In genomic region chr1:174070614-174071013, GRCh38 we compare ENCODE assay signal across 27 cellular contexts. TPM values are rescaled to one million over a fixed set of nuclear protein-coding genes. Genes with fewer than 3 reads are reported as not detected.
A peak's percentile ranks its signal among the peaks of the same experiment; 100 is the strongest.
DNase-seq lines count a peak whose midpoint lies in the region; ATAC-seq, FAIRE-seq and TF ChIP-seq lines count a peak whose summit lies in the region.
"Had no signal": no experiment of that assay in that cellular context is flagged by ENCODE, and none has a peak within 500 bp of the region (broad histone marks: within the 10 kb centered on the region; RNA-seq: fewer than 3 reads in every experiment).

No MANE protein-coding gene starts in this region.

- no peak for TF ChIP-seq CTCF in HCT116 (IDR thresholded peaks at IDR 0.05 in 2 of 3, conservative IDR thresholded peaks at IDR 0.05 in 1 of 3; ENCODE audit: borderline replicate concordance in 1 of 3, insufficient read depth in 1 of 3, low read depth in 2 of 3, low read length in 2 of 3)
- TF ChIP-seq CTCF in HEK293 (tag by site-specific recombination; IDR thresholded peaks at IDR 0.05) = no peak

- no peak overlapping the region for H3K9ac ChIP-seq in HCT116 (ENCODE audit: low read length)
- H3K9ac ChIP-seq: BLaER1 had no signal

- no peaks in the 10 kb centered on the region for H4K20me1 ChIP-seq in HCT116 (ENCODE audit: insufficient read depth)
- H4K20me1 ChIP-seq: BLaER1 had no signal

- TF ChIP-seq RAD21 in HCT116 (IDR thresholded peaks at IDR 0.05; ENCODE audit: low read depth) = no peak

- ATAC-seq in HCT116 (no peak), GM18858 (IDR thresholded peaks at IDR 0.05; ENCODE audit: unreplicated experiment) (no peak), GM19324 (IDR thresholded peaks at IDR 0.05; ENCODE audit: low FRiP score, unreplicated experiment) (no peak)
- ATAC-seq: GM12878 had no signal

- no peaks in the 10 kb centered on the region for H3K27me3 ChIP-seq in HCT116 (ENCODE audit: insufficient read depth, low read length)
- H3K27me3 ChIP-seq: BE2C, BLaER1 had no signal

- H3K36me3 ChIP-seq in HCT116 (ENCODE audit: control insufficient read depth in 1 of 2, insufficient read depth in 2 of 2, low read length in 2 of 2) = no peaks in the 10 kb centered on the region
- H3K36me3 ChIP-seq in HEK293 (ENCODE audit: control insufficient read depth in 2 of 2, insufficient read depth in 1 of 2, low read length in 2 of 2) = no peaks in the 10 kb centered on the region
- H3K36me3 ChIP-seq: BE2C, BLaER1 had no signal

- H3K79me2 ChIP-seq in HCT116 (ENCODE audit: insufficient read depth, low read length) = no peaks in the 10 kb centered on the region

- H3K4me3 ChIP-seq in HCT116 (replicated peaks in 1 of 2; ENCODE audit: low read depth in 1 of 2, low read length in 2 of 2) = no peak overlapping the region
- no peak overlapping the region for H3K4me3 ChIP-seq in HEK293 (ENCODE audit: low read depth, low read length)
- H3K4me3 ChIP-seq: BLaER1, GM12878 had no signal

- DNase-seq in HCT116 (ENCODE audit: low read depth, low spot score) = no peak
- DNase-seq in LoVo (ENCODE audit: low spot score) = no peak
- DNase-seq: 8988T; ACHN; BE2C; C1 segment of cervical spinal cord; CD4-positive, alpha-beta memory T cell; CD4-positive, CD25-positive, alpha-beta regulatory T cell; CD8-positive, alpha-beta memory T cell; COR-L47; DMS 273 treated with DMSO at 0.1 percent for 48 hours; DMS153; DMS53; DMS79; DND-41; EL; GDM1 had no signal

- FAIRE-seq in TTC549 (lab: Jason Lieb, UNC) = peak; percentile 53
- FAIRE-seq: A204.1, GM12878, GM12892, GM18507, GM19239 had no signal

- H3K9me3 ChIP-seq in HCT116 (ENCODE audit: control insufficient read depth in 1 of 2, insufficient read depth in 1 of 2, low read depth in 1 of 2, low read length in 2 of 2) = no peaks in the 10 kb centered on the region
- H3K9me3 ChIP-seq in HEK293 (ENCODE audit: control insufficient read depth, insufficient read depth, low read depth, low read length) = no peaks in the 10 kb centered on the region
- H3K9me3 ChIP-seq: BE2C, BLaER1 had no signal

- intact Hi-C loops in HCT116 (cut with micrococcal nuclease) = loop anchor here (10.0 kb wide), 3 partner anchors 116 to 1326 kb away; partner anchors contain the start of gene KLHL20

- no peak overlapping the region for H3K4me2 ChIP-seq in HCT116 (ENCODE audit: low read length)
- H3K4me2 ChIP-seq: BLaER1 had no signal

- RAD21 ChIA-PET in HCT116 (lab: Charles Lee; ENCODE audit: low non-redundant PET in 1 of 2, low total read pairs in 2 of 2, uncharacterized antibody in 2 of 2, unreplicated experiment in 2 of 2) = no interaction called here

- peaks cover 0 to 7% of the 10 kb centered on the region in 2 experiments; a peak in 2 of 4 replicates for H3K4me1 ChIP-seq in HCT116 (ENCODE audit: control insufficient read depth in 1 of 2, insufficient read depth in 2 of 2, low read length in 2 of 2)
- no peaks in the 10 kb centered on the region for H3K4me1 ChIP-seq in HEK293 (ENCODE audit: control insufficient read depth, insufficient read depth, low read length)
- H3K4me1 ChIP-seq: BE2C had no signal

- H3K9me2 ChIP-seq in HCT116 (ENCODE audit: insufficient read depth) = no peaks in the 10 kb centered on the region

- CTCF ChIA-PET in HCT116 (lab: Charles Lee) (no interaction called here), HEK293 (lab: Yijun Ruan, JAX) (no interaction called here)

- H2AFZ ChIP-seq in HCT116 (ENCODE audit: low read depth, low read length, poor library complexity, severe bottlenecking) = peak overlapping the region; percentile 46

- no peak overlapping the region for H3K27ac ChIP-seq in HCT116 (ENCODE audit: low read depth, low read length)
- H3K27ac ChIP-seq in HEK293 (ENCODE audit: extremely low read depth, low read depth, low read length) = no peak overlapping the region
- H3K27ac ChIP-seq: BLaER1 had no signal

- no peak for TF ChIP-seq POLR2A in HCT116 (IDR thresholded peaks at IDR 0.05; ENCODE audit: borderline replicate concordance, extremely low read depth, insufficient read depth, insufficient read length)

- BruUV-seq in HCT116 (replicated peaks; lab: Mats Ljungman, UMichigan) = no TSS peak

- POLR2A ChIA-PET in HCT116 (lab: Charles Lee) (no interaction called here), HEK293 (lab: Yijun Ruan, JAX) (no interaction called here)

TF ChIP-seq in HCT116, 20 proteins besides CTCF, POLR2A, EP300 and RAD21:
- TF ChIP-seq SP1 (IDR thresholded peaks at IDR 0.05; ENCODE audit: low read depth) = no peak
- TF ChIP-seq EZH2phosphoT487 (IDR thresholded peaks at IDR 0.05; ENCODE audit: borderline replicate concordance) = no peak
- TF ChIP-seq JUND (IDR thresholded peaks at IDR 0.05) = no peak
- TF ChIP-seq SRF (IDR thresholded peaks at IDR 0.05; ENCODE audit: low read depth) = no peak
- no peak for TF ChIP-seq CEBPB (IDR thresholded peaks at IDR 0.05; ENCODE audit: low read depth)
- TF ChIP-seq ZNF274 (IDR thresholded peaks at IDR 0.05; ENCODE audit: low read depth, low read length) = no peak
- no peak for TF ChIP-seq ZFX (IDR thresholded peaks at IDR 0.05)

TF ChIP-seq in HEK293, 187 proteins besides CTCF, POLR2A, EP300 and RAD21:
- TF ChIP-seq ZNF184 (tag by site-specific recombination; IDR thresholded peaks at IDR 0.05) (no peak), ZNF639 (tag by site-specific recombination; IDR thresholded peaks at IDR 0.05) (no peak)
- TF ChIP-seq, protein P1, sequence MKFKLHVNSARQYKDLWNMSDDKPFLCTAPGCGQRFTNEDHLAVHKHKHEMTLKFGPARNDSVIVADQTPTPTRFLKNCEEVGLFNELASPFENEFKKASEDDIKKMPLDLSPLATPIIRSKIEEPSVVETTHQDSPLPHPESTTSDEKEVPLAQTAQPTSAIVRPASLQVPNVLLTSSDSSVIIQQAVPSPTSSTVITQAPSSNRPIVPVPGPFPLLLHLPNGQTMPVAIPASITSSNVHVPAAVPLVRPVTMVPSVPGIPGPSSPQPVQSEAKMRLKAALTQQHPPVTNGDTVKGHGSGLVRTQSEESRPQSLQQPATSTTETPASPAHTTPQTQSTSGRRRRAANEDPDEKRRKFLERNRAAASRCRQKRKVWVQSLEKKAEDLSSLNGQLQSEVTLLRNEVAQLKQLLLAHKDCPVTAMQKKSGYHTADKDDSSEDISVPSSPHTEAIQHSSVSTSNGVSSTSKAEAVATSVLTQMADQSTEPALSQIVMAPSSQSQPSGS (tag by site-specific recombination; IDR thresholded peaks at IDR 0.05; ENCODE audit: low read depth) = peak; percentile 74

RNA-seq across cellular contexts. Expression of gene RC3H1, which starts 48.5 kb away (rescaled TPM):
- total RNA-seq in HCT116 (2021; ENCODE audit: unreplicated experiment) = 23.6 TPM
- polyA plus RNA-seq in HCT116 (2012) = 3.3 and 4.0 TPM in 2 replicates
